Comparison of ENCODE assay signal across 1 cellular context in genomic region chr7:135706858-135707569, GRCh38.
TF ChIP-seq lines count a peak whose summit lies in the region.

No MANE protein-coding gene starts in this region.

TF ChIP-seq in IMR-90, 13 proteins besides CTCF, POLR2A, EP300 and RAD21:
- TF ChIP-seq CEBPB (IDR thresholded peaks at IDR 0.05; ENCODE audit: low read depth, low read length), result peak; percentile 80
- no peak for TF ChIP-seq BHLHE40 (IDR thresholded peaks at IDR 0.05; ENCODE audit: low read depth, low read length)
- TF ChIP-seq NFE2L2 (IDR thresholded peaks at IDR 0.05; ENCODE audit: low read depth, low read length), result no peak
